In the genomic region with DNA sequence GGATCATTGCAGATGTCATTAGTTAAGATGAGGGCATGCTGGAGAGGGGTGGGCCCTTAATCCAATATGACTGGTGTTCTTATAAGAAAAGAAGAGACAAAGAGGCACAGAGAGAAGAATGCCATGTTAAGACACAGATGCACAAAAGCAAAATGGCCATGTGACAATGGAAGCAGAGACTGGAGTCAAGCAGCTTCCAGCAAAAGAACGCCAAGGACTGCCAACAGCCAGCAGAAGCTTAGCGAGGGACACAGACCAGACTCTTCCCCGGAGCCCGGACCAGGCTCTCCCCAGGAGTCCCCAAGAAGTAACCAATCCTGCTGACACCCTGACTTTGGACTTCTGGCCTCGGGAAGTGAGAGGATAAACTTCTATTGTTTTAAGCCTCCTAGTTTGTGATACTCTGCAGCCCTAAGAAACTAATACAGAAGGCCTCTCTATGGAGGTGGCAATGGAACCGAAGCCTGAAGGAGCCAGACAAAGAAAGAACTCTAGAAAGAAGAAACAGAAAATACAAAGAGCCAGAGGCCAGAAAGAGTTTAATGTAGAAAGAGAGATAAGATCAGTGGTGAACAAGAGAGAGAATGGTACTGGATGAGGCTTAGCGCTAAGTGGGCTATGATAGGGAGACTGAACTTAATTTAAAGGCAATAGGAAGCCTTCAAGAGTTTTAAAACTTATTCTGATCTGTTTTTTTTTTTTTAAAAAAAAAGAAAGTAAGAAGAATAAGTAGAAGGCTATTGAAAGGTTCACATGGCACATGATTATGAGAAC, we compare ENCODE assay signal across 20 cellular contexts. TPM values are rescaled to one million over a fixed set of nuclear protein-coding genes. Genes with fewer than 3 reads are reported as not detected.
"Had no signal": no experiment of that assay in that cellular context is flagged by ENCODE, and none has a peak within 500 bp of the region (broad histone marks: within the 10 kb centered on the region; RNA-seq: fewer than 3 reads in every experiment).

No MANE protein-coding gene starts in this region.

- H3K36me3 ChIP-seq: left ventricle myocardium inferior, sigmoid colon had no signal

- H3K4me3 ChIP-seq: body of pancreas, coronary artery, left ventricle myocardium inferior, psoas muscle, sigmoid colon had no signal

- H3K27ac ChIP-seq: body of pancreas, coronary artery, foreskin keratinocyte, psoas muscle, sigmoid colon had no signal

- H3K27me3 ChIP-seq: body of pancreas, foreskin keratinocyte, sigmoid colon had no signal

- H3K4me1 ChIP-seq: body of pancreas, foreskin keratinocyte had no signal

- FAIRE-seq: TTC549, urothelium cell line had no signal

- H3K9me3 Mint-ChIP-seq: activated B cell treated with CpG ODN at 0.5 μM for 24 hours had no signal

- ATAC-seq: activated CD8-positive, alpha-beta T cell treated with anti-CD3 and anti-CD28 coated beads, Interleukin-2, amount 10 ng/mL, durations not matched to agents 7 days and 5 days; body of pancreas; foreskin keratinocyte; psoas muscle had no signal

- DNase-seq: activated B cell treated with CpG ODN at 0.5 μM for 24 hours; activated CD4-positive, alpha-beta T cell treated with anti-CD3 and anti-CD28 coated beads, Interleukin-2, amount 10 ng/mL, durations not matched to agents 24 days and 14 days; activated CD8-positive, alpha-beta memory T cell treated with anti-CD3 and anti-CD28 coated beads, Interleukin-2, amount 50 U/mL, for 4 hours; activated CD8-positive, alpha-beta T cell treated with anti-CD3 and anti-CD28 coated beads, Interleukin-2, amount 10 ng/mL, durations not matched to agents 7 days and 5 days; activated naive CD4-positive, alpha-beta T cell treated with anti-CD3 and anti-CD28 coated beads for 36 hours; amniotic stem cell; body of pancreas; effector CD4-positive, alpha-beta T cell; foreskin keratinocyte; glutamatergic neuron; left ventricle myocardium inferior; nephron progenitor cell; psoas muscle; sigmoid colon; stimulated activated CD4-positive, alpha-beta T cell treated with anti-CD3 and anti-CD28 coated beads, Interleukin-1b, Interleukin-23, amount 100 ng/mL, for 48 hours had no signal

- H3K4me3 Mint-ChIP-seq: activated B cell treated with CpG ODN at 0.5 μM for 24 hours; activated CD4-positive, alpha-beta T cell treated with anti-CD3 and anti-CD28 coated beads, Interleukin-2, amount 10 ng/mL, durations not matched to agents 24 days and 14 days; activated CD8-positive, alpha-beta T cell treated with anti-CD3 and anti-CD28 coated beads, Interleukin-2, amount 10 ng/mL, durations not matched to agents 7 days and 5 days; activated naive CD4-positive, alpha-beta T cell treated with anti-CD3 and anti-CD28 coated beads for 36 hours; memory B cell; nephron progenitor cell had no signal

- H3K9me3 ChIP-seq: body of pancreas, psoas muscle, sigmoid colon had no signal

- H3K27ac Mint-ChIP-seq: activated B cell treated with CpG ODN at 0.5 μM for 24 hours; activated CD8-positive, alpha-beta T cell treated with anti-CD3 and anti-CD28 coated beads, Interleukin-2, amount 10 ng/mL, durations not matched to agents 7 days and 5 days; activated T-helper 2 cell treated with anti-CD3 and anti-CD28 coated beads, Interferon-gamma antibody, Interleukin-2, Interleukin-4, amounts not matched to agents 10 μg/mL and 5 μg/mL and 100 μg/mL, durations not matched to agents 14 hours and 24 hours and 36 hours; memory B cell; nephron progenitor cell had no signal

- H3K27me3 Mint-ChIP-seq: activated B cell treated with CpG ODN at 0.5 μM for 24 hours; activated CD4-positive, alpha-beta T cell treated with anti-CD3 and anti-CD28 coated beads, Interleukin-2, amount 10 ng/mL, durations not matched to agents 24 days and 14 days; memory B cell had no signal

RNA-seq across cellular contexts. Expression of gene DDIAS, which starts 29.0 kb away (rescaled TPM):
- total RNA-seq: body of pancreas had no signal
